Comparison of ENCODE assay signal across 27 cellular contexts in genomic region chr20:848218-848617, GRCh38. TPM values are rescaled to one million over a fixed set of nuclear protein-coding genes. Genes with fewer than 3 reads are reported as not detected.
DNase-seq lines count a peak whose midpoint lies in the region; ATAC-seq and TF ChIP-seq lines count a peak whose summit lies in the region.
"Had no signal": no experiment of that assay in that cellular context is flagged by ENCODE, and none has a peak within 500 bp of the region (broad histone marks: within the 10 kb centered on the region; RNA-seq: fewer than 3 reads in every experiment).

No MANE protein-coding gene starts in this region.

- H3K27ac ChIP-seq in neural progenitor cell = no peak overlapping the region
- H3K27ac ChIP-seq: left ventricle myocardium inferior, transverse colon had no signal

- H4K20me1 ChIP-seq in neural progenitor cell (ENCODE audit: low read depth) = peaks cover 28% of the 10 kb centered on the region

- no peak overlapping the region for H3K4me3 Mint-ChIP-seq in activated T-helper 2 cell treated with anti-CD3 and anti-CD28 coated beads, Interferon-gamma antibody, Interleukin-2, Interleukin-4, amounts not matched to agents 10 μg/mL and 5 μg/mL and 100 μg/mL, durations not matched to agents 14 hours and 24 hours and 36 hours (ENCODE audit: low read depth)
- no peak overlapping the region for H3K4me3 Mint-ChIP-seq in neural progenitor cell

- no peak overlapping the region for H3K9ac ChIP-seq in neural progenitor cell
- H3K9ac ChIP-seq: SK-N-SH had no signal

- H3K36me3 ChIP-seq in neural progenitor cell = no peaks in the 10 kb centered on the region
- H3K36me3 ChIP-seq: left ventricle myocardium inferior, transverse colon had no signal

- peak overlapping the region; percentile 54 for H3K4me2 ChIP-seq in neural progenitor cell
- H3K4me2 ChIP-seq: SK-N-SH had no signal

- H3K4me3 ChIP-seq in neural progenitor cell (no peak overlapping the region), foreskin fibroblast (ENCODE audit: low read depth in 1 of 2, low read length in 2 of 2) (no peak overlapping the region)
- H3K4me3 ChIP-seq: left ventricle myocardium inferior, transverse colon had no signal

- H3K4me1 ChIP-seq in neural progenitor cell = peaks cover 22% of the 10 kb centered on the region

- H3K9me3 Mint-ChIP-seq in activated T-helper 2 cell treated with anti-CD3 and anti-CD28 coated beads, Interferon-gamma antibody, Interleukin-2, Interleukin-4, amounts not matched to agents 10 μg/mL and 5 μg/mL and 100 μg/mL, durations not matched to agents 14 hours and 24 hours and 36 hours = peaks cover 6% of the 10 kb centered on the region
- H3K9me3 Mint-ChIP-seq in neural progenitor cell = no peaks in the 10 kb centered on the region

- H3K27me3 Mint-ChIP-seq in activated T-helper 2 cell treated with anti-CD3 and anti-CD28 coated beads, Interferon-gamma antibody, Interleukin-2, Interleukin-4, amounts not matched to agents 10 μg/mL and 5 μg/mL and 100 μg/mL, durations not matched to agents 14 hours and 24 hours and 36 hours (ENCODE audit: low read depth) = no peaks in the 10 kb centered on the region
- H3K27me3 Mint-ChIP-seq in neural progenitor cell (ENCODE audit: insufficient read depth, low read depth) = peaks cover 14% of the 10 kb centered on the region

- H3K27me3 ChIP-seq in neural progenitor cell = peaks cover 30% of the 10 kb centered on the region
- H3K27me3 ChIP-seq: transverse colon had no signal

- no peak overlapping the region for H2AFZ ChIP-seq in neural progenitor cell (replicated peaks)

- no peaks in the 10 kb centered on the region for H3F3A ChIP-seq in neural progenitor cell (ENCODE audit: low read depth)

- peaks cover 35% of the 10 kb centered on the region for H3K4me1 Mint-ChIP-seq in activated T-helper 2 cell treated with anti-CD3 and anti-CD28 coated beads, Interferon-gamma antibody, Interleukin-2, Interleukin-4, amounts not matched to agents 10 μg/mL and 5 μg/mL and 100 μg/mL, durations not matched to agents 14 hours and 24 hours and 36 hours (ENCODE audit: low read depth)
- H3K4me1 Mint-ChIP-seq in neural progenitor cell = peaks cover 25% of the 10 kb centered on the region

- peak overlapping the region; percentile 38 for H3K27ac Mint-ChIP-seq in activated T-helper 2 cell treated with anti-CD3 and anti-CD28 coated beads, Interferon-gamma antibody, Interleukin-2, Interleukin-4, amounts not matched to agents 10 μg/mL and 5 μg/mL and 100 μg/mL, durations not matched to agents 14 hours and 24 hours and 36 hours
- H3K27ac Mint-ChIP-seq in neural progenitor cell = no peak overlapping the region

- H3K79me2 ChIP-seq in neural progenitor cell (ENCODE audit: low read depth) = no peaks in the 10 kb centered on the region

- H3K9me3 ChIP-seq in neural progenitor cell (ENCODE audit: low read depth) = no peaks in the 10 kb centered on the region
- H3K9me3 ChIP-seq: left ventricle myocardium inferior, SK-N-SH, transverse colon had no signal

- TF ChIP-seq CTCF in neural progenitor cell (IDR thresholded peaks at IDR 0.05) (no peak), foreskin fibroblast (IDR thresholded peaks at IDR 0.05; ENCODE audit: low read depth, low read length) (no peak)

- intact Hi-C loops in activated T-helper 2 cell treated with anti-CD3 and anti-CD28 coated beads, Interferon-gamma antibody, Interleukin-2, Interleukin-4, amounts not matched to agents 10 μg/mL and 5 μg/mL and 100 μg/mL, durations not matched to agents 14 hours and 24 hours and 36 hours (cut with micrococcal nuclease) = no loop called here

- DNase-seq in NCI-H2227 (lab: John Stamatoyannopoulos, UW; ENCODE audit: unreplicated experiment) (peak; percentile 63), NCI-H2227 treated with DMSO at 0.1 percent for 48 hours (lab: John Stamatoyannopoulos, UW) (no peak), NCI-H2171 (lab: John Stamatoyannopoulos, UW) (peak; percentile 51), neural progenitor cell (ENCODE audit: low spot score) (peak; percentile 43), foreskin fibroblast (no peak)
- no peak for DNase-seq in activated T-helper 2 cell treated with anti-CD3 and anti-CD28 coated beads, Interferon-gamma antibody, Interleukin-2, Interleukin-4, amounts not matched to agents 10 μg/mL and 5 μg/mL and 100 μg/mL, durations not matched to agents 14 hours and 24 hours and 36 hours (ENCODE audit: low spot score)
- DNase-seq: activated CD8-positive, alpha-beta memory T cell treated with anti-CD3 and anti-CD28 coated beads for 24 hours; activated gamma-delta T cell treated with Interleukin-2 at 50 U/mL for 16 hours; AML-193; cerebellar nuclear complex; COR-L47; DMS79; GF-D8; HCEC 1CT; hypothalamus; KBM-7; left ventricle myocardium inferior; NCI-H1436; NCI-H2081 treated with DMSO at 0.1 percent for 48 hours; SK-N-SH; small intestine; stimulated activated CD4-positive, alpha-beta T cell treated with anti-CD3 and anti-CD28 coated beads, Interleukin-1b, Interleukin-23, amount 100 ng/mL, for 48 hours; stimulated activated CD8-positive, alpha-beta memory T cell treated with anti-CD3 and anti-CD28 coated beads, Interleukin-4, amount 100 ng/mL, for 48 hours; T-helper 2 cell; transverse colon had no signal

- ATAC-seq in GM19328 (IDR thresholded peaks at IDR 0.05; ENCODE audit: unreplicated experiment) (no peak), HG02870 (IDR thresholded peaks at IDR 0.05; ENCODE audit: unreplicated experiment) (no peak)

- H3K36me3 Mint-ChIP-seq in activated T-helper 2 cell treated with anti-CD3 and anti-CD28 coated beads, Interferon-gamma antibody, Interleukin-2, Interleukin-4, amounts not matched to agents 10 μg/mL and 5 μg/mL and 100 μg/mL, durations not matched to agents 14 hours and 24 hours and 36 hours (ENCODE audit: low read depth) = peaks cover 28% of the 10 kb centered on the region
- peaks cover 7% of the 10 kb centered on the region for H3K36me3 Mint-ChIP-seq in neural progenitor cell

RNA-seq across cellular contexts. Expression of gene FAM110A, which starts 14.7 kb away (rescaled TPM):
- 12.7 and 12.8 TPM in 2 replicates for total RNA-seq in activated T-helper 2 cell treated with anti-CD3 and anti-CD28 coated beads, Interferon-gamma antibody, Interleukin-2, Interleukin-4, amounts not matched to agents 10 μg/mL and 5 μg/mL and 100 μg/mL, durations not matched to agents 14 hours and 24 hours and 36 hours
- 2.9 and 9.1 TPM in 2 replicates for total RNA-seq in neural progenitor cell (ENCODE audit: low replicate concordance)

Comparison
In these comparisons a context has a peak if more than half of its experiments do, and no peak if none do; other contexts are left out.
1. DNase-seq: peak in NCI-H2227 (single experiment), NCI-H2171 (single experiment) and neural progenitor cell (single experiment); none in NCI-H2227 treated with DMSO at 0.1 percent for 48 hours (single experiment), activated T-helper 2 cell treated with anti-CD3 and anti-CD28 coated beads, Interferon-gamma antibody, Interleukin-2, Interleukin-4, amounts not matched to agents 10 μg/mL and 5 μg/mL and 100 μg/mL, durations not matched to agents 14 hours and 24 hours and 36 hours (single experiment) and foreskin fibroblast (0 of 2).